Comparison of ENCODE assay signal across 8 cellular contexts in genomic region chr9:72362118-72362531, GRCh38. TPM values are rescaled to one million over a fixed set of nuclear protein-coding genes. Genes with fewer than 3 reads are reported as not detected.
DNase-seq lines count a peak whose midpoint lies in the region; ATAC-seq and TF ChIP-seq lines count a peak whose summit lies in the region.

No MANE protein-coding gene starts in this region.

- no peak overlapping the region for H4K5ac ChIP-seq in IMR-90 (ENCODE audit: low read depth, low read length)

- no peak for TF ChIP-seq CTCF in IMR-90 (conservative IDR thresholded peaks at IDR 0.05; ENCODE audit: low read depth, low read length)
- TF ChIP-seq CTCF in choroid plexus epithelial cell (conservative IDR thresholded peaks at IDR 0.05; ENCODE audit: low read depth, low read length): no peak

- H3K4ac ChIP-seq in IMR-90 (ENCODE audit: low read depth, low read length): peak overlapping the region; percentile 42; the same call in 1 of the 2 replicates

- H3K23ac ChIP-seq in IMR-90 (ENCODE audit: low read depth, low read length): peak overlapping the region; percentile 83; the same call in 1 of the 2 replicates

- peak overlapping the region; percentile 99 for H3K4me2 ChIP-seq in IMR-90 (ENCODE audit: low read depth, low read length)

- CTCF ChIA-PET in IMR-90 (lab: Yijun Ruan, JAX): interaction anchor here (0.6 to 1.0 kb wide), 2 partner anchors 46 to 201 kb away, joined by 3 to 4 read pairs; no protein-coding TSS in a partner anchor

- H3K9me1 ChIP-seq in IMR-90 (ENCODE audit: insufficient read depth, low read length): no peaks in the 10 kb centered on the region; the same call in 1 of the 2 replicates

- H3K9me3 ChIP-seq in IMR-90 (ENCODE audit: control insufficient read depth, insufficient read depth, low read length) (no peaks in the 10 kb centered on the region), mucosa of stomach (ENCODE audit: control insufficient read depth, low read length) (no peaks in the 10 kb centered on the region)

- no peak overlapping the region for H2AFZ ChIP-seq in IMR-90 (replicated peaks; ENCODE audit: low read length, poor library complexity)

- peak overlapping the region; percentile 81; the same call in 1 of the 2 replicates for H3K27ac ChIP-seq in IMR-90 (ENCODE audit: insufficient read depth, low read length)

- H2BK5ac ChIP-seq in IMR-90 (ENCODE audit: low read depth, low read length, poor library complexity, severe bottlenecking): peak overlapping the region; percentile 99

- no peak overlapping the region for H2BK15ac ChIP-seq in IMR-90 (ENCODE audit: low read depth, low read length)

- dilution Hi-C loops in IMR-90 (cut with HindIII; ENCODE audit: low sequenced_read_pairs, unreplicated experiment): no loop called here

- no peak overlapping the region for H2BK20ac ChIP-seq in IMR-90 (ENCODE audit: low read depth, low read length)

- DNase-seq in AG08396 (ENCODE audit: low spot score) (peak; percentile 43), IMR-90 (peak; percentile 53), choroid plexus epithelial cell (ENCODE audit: low read depth) (peak; percentile 63), NAMALWA (ENCODE audit: low spot score) (no peak), NCI-H446 (lab: John Stamatoyannopoulos, UW) (no peak), GM19240 (ENCODE audit: insufficient read length, low spot score) (no peak)
- no peak for DNase-seq in stimulated activated CD4-positive, alpha-beta T cell treated with anti-CD3 and anti-CD28 coated beads, Interleukin-4, amount 100 ng/mL, for 4 hours

- no peak overlapping the region for H2AK5ac ChIP-seq in IMR-90 (ENCODE audit: low read depth, low read length)

- no peak for TF ChIP-seq POLR2A in IMR-90 (IDR thresholded peaks at IDR 0.05; ENCODE audit: low read depth, low read length)

- peak overlapping the region in 1 of 2 experiments; percentile 32; a peak in 2 of 4 replicates for H4K8ac ChIP-seq in IMR-90 (ENCODE audit: low read depth in 2 of 2, low read length in 2 of 2)

- peaks cover 9% of the 10 kb centered on the region for H3K4me1 ChIP-seq in IMR-90 (ENCODE audit: control insufficient read depth, insufficient read depth, low read length)
- H3K4me1 ChIP-seq in mucosa of stomach (ENCODE audit: control insufficient read depth, insufficient read depth, low read length): peaks cover 41% of the 10 kb centered on the region

- TF ChIP-seq RAD21 in IMR-90 (IDR thresholded peaks at IDR 0.05; ENCODE audit: low read length): no peak

- no TSS peak for BruUV-seq in IMR-90 (replicated peaks; lab: Mats Ljungman, UMichigan)

- in situ Hi-C loops in IMR-90 (cut with MboI; ENCODE audit: low sequenced_read_pairs): loop anchor here (5.0 kb wide), 1 partner anchor 230 kb away; no protein-coding TSS in a partner anchor

- H3K27me3 ChIP-seq in IMR-90 (ENCODE audit: control insufficient read depth, insufficient read depth, low read length): no peaks in the 10 kb centered on the region
- H3K27me3 ChIP-seq in mucosa of stomach (ENCODE audit: control insufficient read depth, insufficient read depth, low read length): no peaks in the 10 kb centered on the region

- ATAC-seq in IMR-90 (ENCODE audit: low read depth): no peak

- POLR2A ChIA-PET in IMR-90 (lab: Charles Lee; ENCODE audit: unreplicated experiment): interaction anchor here (0.5 to 4.8 kb wide), 10 partner anchors 22 to 228 kb away, joined by 3 to 27 read pairs (median 4); no protein-coding TSS in a partner anchor

- peak overlapping the region; percentile 100; the same call in 1 of the 2 replicates for H3K9ac ChIP-seq in IMR-90 (ENCODE audit: low read depth, low read length)
- H3K9ac ChIP-seq in mucosa of stomach (ENCODE audit: low read length): peak overlapping the region; percentile 98

- H2AK9ac ChIP-seq in IMR-90 (replicated peaks; ENCODE audit: low read depth, low read length, poor library complexity): no peak overlapping the region

- H4K20me1 ChIP-seq in IMR-90 (ENCODE audit: insufficient read depth, low read length): peaks cover 72% of the 10 kb centered on the region

- no peak overlapping the region; the same call in 1 of the 2 replicates for H4K91ac ChIP-seq in IMR-90 (ENCODE audit: insufficient read depth, low read depth, low read length)

- H3K14ac ChIP-seq in IMR-90 (replicated peaks; ENCODE audit: low read depth, low read length): peak overlapping the region; percentile 32

- H3K79me1 ChIP-seq in IMR-90 (ENCODE audit: low read depth in 1 of 2, low read length in 2 of 2): peaks cover 0 to 18% of the 10 kb centered on the region in 2 experiments; a peak in 2 of 4 replicates

- intact Hi-C loops in IMR-90 (cut with micrococcal nuclease): loop anchor here (1.0 to 5.0 kb wide), 2 partner anchors 230 to 460 kb away; no protein-coding TSS in a partner anchor

- H3K36me3 ChIP-seq in IMR-90 (ENCODE audit: control insufficient read depth, insufficient read depth, low read length): peaks cover 22% of the 10 kb centered on the region
- no peaks in the 10 kb centered on the region for H3K36me3 ChIP-seq in mucosa of stomach (ENCODE audit: control insufficient read depth, insufficient read depth, low read length)

- no CpG with 5 or more reads among the region's 2 CpGs for WGBS in IMR-90 (ENCODE audit: extremely low coverage in 2 of 2, insufficient read length in 1 of 2), 2 experiments

- H2BK120ac ChIP-seq in IMR-90 (ENCODE audit: low read depth, low read length): 0 out of 2 replicates have a peak overlapping the region, but pooled peaks have one; percentile 29

- peak overlapping the region; percentile 74; the same call in 1 of the 2 replicates for H3K18ac ChIP-seq in IMR-90 (ENCODE audit: low read depth, low read length)

- H3K4me3 ChIP-seq in IMR-90 (ENCODE audit: insufficient read depth, low read depth, low read length): peak overlapping the region; percentile 99
- peak overlapping the region; percentile 81 for H3K4me3 ChIP-seq in choroid plexus epithelial cell (ENCODE audit: low read depth, low read length)
- no peak overlapping the region for H3K4me3 ChIP-seq in mucosa of stomach (ENCODE audit: low read length)

- peak overlapping the region; percentile 60 for H3K56ac ChIP-seq in IMR-90 (ENCODE audit: extremely low read depth, insufficient read depth, low read length)

TF ChIP-seq in IMR-90, 13 proteins besides CTCF, POLR2A, EP300 and RAD21:
- peak; percentile 60; the same call in 1 of the 2 replicates for TF ChIP-seq CEBPB (IDR thresholded peaks at IDR 0.05; ENCODE audit: low read depth, low read length)
- 0 out of 2 replicates have a peak, but pooled peaks have one; percentile 11 for TF ChIP-seq SMC3 (IDR thresholded peaks at IDR 0.05; ENCODE audit: low read depth, low read length)
- no peak for TF ChIP-seq MAFK (IDR thresholded peaks at IDR 0.05; ENCODE audit: low read depth, low read length)
- TF ChIP-seq NFE2L2 (IDR thresholded peaks at IDR 0.05; ENCODE audit: low read depth, low read length): peak; percentile 73
- 0 out of 2 replicates have a peak, but pooled peaks have one; percentile 74 for TF ChIP-seq CHD1 (IDR thresholded peaks at IDR 0.05; ENCODE audit: low read depth, low read length)

RNA-seq across cellular contexts. Expression of gene ZFAND5, which starts 2.9 kb away (rescaled TPM):
- 35.8 and 53.3 TPM in 2 replicates for total RNA-seq in IMR-90 (2012; rRNA removed)
- polyA plus RNA-seq in IMR-90 (2012; rRNA removed): 79.3 and 85.2 TPM in 2 replicates
- 38.8 and 50.0 TPM in 2 replicates for polyA plus RNA-seq in IMR-90 (2012; cell fraction: cytosol; rRNA removed)
- 60.3 and 312 TPM in 2 replicates for polyA plus RNA-seq in IMR-90 (2012; cell fraction: nucleus; rRNA removed; ENCODE audit: low replicate concordance)

Comparison
In these comparisons a context has a peak if more than half of its experiments do, and no peak if none do; other contexts are left out.
1. DNase-seq: peak in AG08396 (single experiment), IMR-90 (single experiment) and choroid plexus epithelial cell (single experiment); none in NAMALWA (single experiment), stimulated activated CD4-positive, alpha-beta T cell treated with anti-CD3 and anti-CD28 coated beads, Interleukin-4, amount 100 ng/mL, for 4 hours (0 of 2), NCI-H446 (0 of 2) and GM19240 (single experiment).